ENCODE assay signal across 19 cellular contexts in the genomic region with DNA sequence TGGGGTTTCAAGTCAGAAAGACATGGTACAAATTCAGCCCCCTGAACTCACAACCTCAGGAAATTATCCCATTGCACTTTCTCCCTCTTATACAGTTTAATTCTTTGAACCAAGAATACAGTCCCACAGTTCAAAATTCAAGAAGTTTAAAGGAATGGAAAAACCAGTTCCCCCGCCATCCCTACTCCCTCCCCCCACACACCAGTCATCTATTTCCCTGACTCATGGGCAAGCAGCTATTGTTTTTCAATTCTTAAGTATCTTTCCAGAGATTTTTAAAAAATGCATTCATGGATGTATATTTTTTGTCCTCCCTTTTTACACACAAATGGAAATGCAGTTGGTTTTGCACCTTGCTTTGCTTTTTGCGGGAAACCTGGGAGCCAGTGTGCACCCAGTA. TPM values are rescaled to one million over a fixed set of nuclear protein-coding genes. Genes with fewer than 3 reads are reported as not detected.
DNase-seq lines count a peak whose midpoint lies in the region; ATAC-seq and TF ChIP-seq lines count a peak whose summit lies in the region.
"Had no signal": no experiment of that assay in that cellular context is flagged by ENCODE, and none has a peak within 500 bp of the region (broad histone marks: within the 10 kb centered on the region; RNA-seq: fewer than 3 reads in every experiment).

No MANE protein-coding gene starts in this region.

- POLR2A ChIA-PET in RWPE1 (lab: Yijun Ruan, JAX; ENCODE audit: low non-redundant PET): interaction anchor here (0.6 kb wide), 1 partner anchor 9 kb away, joined by 12 read pairs; no protein-coding TSS in a partner anchor

- no peak overlapping the region for H3K27ac ChIP-seq in GM23338 (ENCODE audit: low read depth)
- no peak overlapping the region for H3K27ac ChIP-seq in RWPE1
- H3K27ac ChIP-seq in foreskin keratinocyte: no peak overlapping the region
- H3K27ac ChIP-seq in neuronal stem cell (replicated peaks; ENCODE audit: low read length): no peak overlapping the region
- H3K27ac ChIP-seq: C4-2B had no signal

- no peak for DNase-seq in GM23338 (ENCODE audit: low spot score)
- peak; percentile 19 for DNase-seq in RWPE1 (ENCODE audit: low spot score)
- no peak for DNase-seq in foreskin keratinocyte
- DNase-seq in neuronal stem cell (ENCODE audit: low spot score): no peak
- DNase-seq in GM19238 (ENCODE audit: insufficient read length, low spot score): no peak
- DNase-seq in occipital lobe (lab: John Stamatoyannopoulos, UW): no peak
- DNase-seq in activated CD4-positive, alpha-beta T cell treated with anti-CD3 and anti-CD28 coated beads, Interleukin-2, amount 10 ng/mL, durations not matched to agents 24 days and 14 days: no peak
- DNase-seq in stimulated activated CD4-positive, alpha-beta T cell treated with anti-CD3 and anti-CD28 coated beads, Interleukin-4, amount 100 ng/mL, for 1 hour: no peak
- DNase-seq: ACHN; BE2C; Caco-2; CD4-positive, alpha-beta T cell; GDM1; GOT3; H7; HFFc6; KG1 had no signal

- ATAC-seq in GM23338 (no peak), foreskin keratinocyte (peak; percentile 52)
- ATAC-seq: HCT116 had no signal

- no peaks in the 10 kb centered on the region; the same call in 1 of the 2 replicates for H4K20me1 ChIP-seq in GM23338 (replicated peaks; ENCODE audit: insufficient read depth)

- no peak overlapping the region for H3K18ac ChIP-seq in neuronal stem cell (ENCODE audit: low read length)

- H3K79me2 ChIP-seq in GM23338 (replicated peaks; ENCODE audit: insufficient read depth): no peaks in the 10 kb centered on the region

- H3K4me2 ChIP-seq in GM23338: no peak overlapping the region
- no peak overlapping the region for H3K4me2 ChIP-seq in neuronal stem cell (ENCODE audit: insufficient read depth, low read length, poor library complexity, severe bottlenecking)

- H3K27me3 Mint-ChIP-seq in GM23338 (ENCODE audit: insufficient read depth, low read depth, poor library complexity): peaks cover 17% of the 10 kb centered on the region
- no peaks in the 10 kb centered on the region for H3K27me3 Mint-ChIP-seq in activated CD4-positive, alpha-beta T cell treated with anti-CD3 and anti-CD28 coated beads, Interleukin-2, amount 10 ng/mL, durations not matched to agents 24 days and 14 days
- H3K27me3 Mint-ChIP-seq: CD4-positive, alpha-beta T cell had no signal

- H3K4me3 Mint-ChIP-seq in GM23338: peak overlapping the region; percentile 50; the same call in 1 of the 3 replicates
- H3K4me3 Mint-ChIP-seq in activated CD4-positive, alpha-beta T cell treated with anti-CD3 and anti-CD28 coated beads, Interleukin-2, amount 10 ng/mL, durations not matched to agents 24 days and 14 days: no peak overlapping the region
- H3K4me3 Mint-ChIP-seq: CD4-positive, alpha-beta T cell; HFFc6 had no signal

- H3K4ac ChIP-seq in neuronal stem cell (ENCODE audit: low read length): no peak overlapping the region

- no peak overlapping the region for H2BK15ac ChIP-seq in neuronal stem cell (ENCODE audit: low read length)

- no peak overlapping the region for H2BK120ac ChIP-seq in neuronal stem cell (ENCODE audit: low read depth, low read length)

- no peak for TF ChIP-seq CTCF in GM23338 (conservative IDR thresholded peaks at IDR 0.05; ENCODE audit: low read depth in 2 of 2)
- TF ChIP-seq CTCF in RWPE1 (conservative IDR thresholded peaks at IDR 0.05; ENCODE audit: low read depth): no peak
- TF ChIP-seq CTCF in foreskin keratinocyte (conservative IDR thresholded peaks at IDR 0.05): no peak

- H4K8ac ChIP-seq in neuronal stem cell (ENCODE audit: low read depth, low read length): no peak overlapping the region

- H3K36me3 Mint-ChIP-seq in GM23338 (ENCODE audit: low read depth): no peaks in the 10 kb centered on the region
- peaks cover 3% of the 10 kb centered on the region for H3K36me3 Mint-ChIP-seq in activated CD4-positive, alpha-beta T cell treated with anti-CD3 and anti-CD28 coated beads, Interleukin-2, amount 10 ng/mL, durations not matched to agents 24 days and 14 days (ENCODE audit: low read depth)

- H3K36me3 ChIP-seq in GM23338 (ENCODE audit: insufficient read depth): no peaks in the 10 kb centered on the region
- H3K36me3 ChIP-seq in neuronal stem cell (replicated peaks in 1 of 2; ENCODE audit: control insufficient read depth in 2 of 2, insufficient read depth in 2 of 2, low read length in 2 of 2): peaks cover 0 to under 1% of the 10 kb centered on the region in 2 donors
- H3K36me3 ChIP-seq: BE2C had no signal

- no peak overlapping the region for H2BK12ac ChIP-seq in neuronal stem cell (ENCODE audit: low read length)

- no peak overlapping the region for H2BK5ac ChIP-seq in neuronal stem cell (ENCODE audit: low read length)

- CTCF ChIA-PET in RWPE1 (lab: Yijun Ruan, JAX): interaction anchor here (0.5 kb wide), 1 partner anchor 1064 kb away, joined by 3 read pairs; no protein-coding TSS in a partner anchor

- no peaks in the 10 kb centered on the region for H3K9me3 Mint-ChIP-seq in GM23338
- H3K9me3 Mint-ChIP-seq in activated CD4-positive, alpha-beta T cell treated with anti-CD3 and anti-CD28 coated beads, Interleukin-2, amount 10 ng/mL, durations not matched to agents 24 days and 14 days: no peaks in the 10 kb centered on the region
- H3K9me3 Mint-ChIP-seq: CD4-positive, alpha-beta T cell; HFFc6 had no signal

- H3K9me2 ChIP-seq in GM23338 (ENCODE audit: insufficient read depth): no peaks in the 10 kb centered on the region; the same call in 1 of the 2 replicates

- H3K9me3 ChIP-seq in neuronal stem cell (replicated peaks in 1 of 2; ENCODE audit: control insufficient read depth in 2 of 2, insufficient read depth in 1 of 2, low read depth in 1 of 2, low read length in 2 of 2): peaks cover 0 to 1% of the 10 kb centered on the region in 2 donors
- H3K9me3 ChIP-seq: BE2C, Caco-2 had no signal

- H3K23ac ChIP-seq in neuronal stem cell (ENCODE audit: low read depth, low read length, poor library complexity): no peak overlapping the region

- no peaks in the 10 kb centered on the region for H3F3A ChIP-seq in GM23338 (replicated peaks; ENCODE audit: low read depth)

- H3K27ac Mint-ChIP-seq in GM23338: peak overlapping the region; percentile 87; the same call in 1 of the 2 replicates
- H3K27ac Mint-ChIP-seq in activated CD4-positive, alpha-beta T cell treated with anti-CD3 and anti-CD28 coated beads, Interleukin-2, amount 10 ng/mL, durations not matched to agents 24 days and 14 days: no peak overlapping the region
- H3K27ac Mint-ChIP-seq: CD4-positive, alpha-beta T cell; HFFc6 had no signal

- intact Hi-C loops in activated CD4-positive, alpha-beta T cell treated with anti-CD3 and anti-CD28 coated beads, Interleukin-2, amount 10 ng/mL, durations not matched to agents 24 days and 14 days (cut with micrococcal nuclease): no loop called here

- H4K91ac ChIP-seq in neuronal stem cell (ENCODE audit: low read depth, low read length, poor library complexity): no peak overlapping the region

- no peaks in the 10 kb centered on the region for H3K79me1 ChIP-seq in neuronal stem cell (ENCODE audit: low read depth, low read length)

- H3K4me1 ChIP-seq in GM23338 (ENCODE audit: insufficient read depth) (peaks cover 21% of the 10 kb centered on the region), foreskin keratinocyte (no peaks in the 10 kb centered on the region), neuronal stem cell (ENCODE audit: control insufficient read depth in 2 of 2, insufficient read depth in 1 of 2, low read depth in 1 of 2, low read length in 2 of 2) (peaks cover 4 to 15% of the 10 kb centered on the region in 2 donors)
- H3K4me1 ChIP-seq: BE2C, Caco-2 had no signal

- no peak overlapping the region for H3K14ac ChIP-seq in neuronal stem cell (ENCODE audit: low read length)

- no CpG with 5 or more reads among the region's 2 CpGs for WGBS in neuronal stem cell (ENCODE audit: extremely low coverage in 2 of 2, insufficient read length in 2 of 2, insufficient replicate concordance in 1 of 2), 2 donors

- 0 out of 2 replicates have a peak overlapping the region, but pooled peaks have one; percentile 6 for H2AFZ ChIP-seq in GM23338
- peak overlapping the region; percentile 54 for H2AFZ ChIP-seq in neuronal stem cell (ENCODE audit: low read length)

- H3K27me3 ChIP-seq in GM23338 (ENCODE audit: insufficient read depth) (no peaks in the 10 kb centered on the region), foreskin keratinocyte (no peaks in the 10 kb centered on the region), neuronal stem cell (ENCODE audit: control insufficient read depth in 3 of 3, insufficient read depth in 3 of 3, low read depth in 1 of 3, low read length in 3 of 3) (no peaks in the 10 kb centered on the region)
- H3K27me3 ChIP-seq: BE2C had no signal

- H3K4me1 Mint-ChIP-seq in GM23338: peaks cover 32% of the 10 kb centered on the region
- H3K4me1 Mint-ChIP-seq in activated CD4-positive, alpha-beta T cell treated with anti-CD3 and anti-CD28 coated beads, Interleukin-2, amount 10 ng/mL, durations not matched to agents 24 days and 14 days: peaks cover 2% of the 10 kb centered on the region

- H3K4me3 ChIP-seq in GM23338: no peak overlapping the region
- no peak overlapping the region for H3K4me3 ChIP-seq in neuronal stem cell (ENCODE audit: low read length in 2 of 2)

- no peak overlapping the region for H3K9ac ChIP-seq in neuronal stem cell (ENCODE audit: low read depth, low read length, poor library complexity)

- no peak overlapping the region for H2AK5ac ChIP-seq in neuronal stem cell (ENCODE audit: low read depth, low read length)

TF ChIP-seq in GM23338, 12 proteins besides CTCF, POLR2A, EP300 and RAD21 (continues in another document):
- TF ChIP-seq ZNF114 (CRISPR knock-in tag; IDR thresholded peaks at IDR 0.05): no peak
- TF ChIP-seq POLR2AphosphoS5 (IDR thresholded peaks at IDR 0.05; ENCODE audit: low read depth): no peak

RNA-seq across cellular contexts. Expression of a gene that starts 7.3 kb away (rescaled TPM):
- 0.74 and 3.9 TPM in 2 replicates for total RNA-seq in GM23338 (2014; rRNA removed; shearing (Covaris generic))
- polyA plus RNA-seq in GM23338 (2016; fragmentation: Nextera tagmentation; extraction: Ambion mirVana) (5.8 and 5.9 TPM in 2 replicates), foreskin keratinocyte (2.0 and 4.4 TPM in 2 replicates)
- total RNA-seq in foreskin keratinocyte (1.6 and 4.3 TPM in 2 replicates), occipital lobe (not detected)
- 15.6 TPM for polyA plus RNA-seq in neuronal stem cell (2013, experiment 1 of 2)
- polyA plus RNA-seq in neuronal stem cell (2013, experiment 2 of 2): 24.8 TPM
- total RNA-seq in activated CD4-positive, alpha-beta T cell treated with anti-CD3 and anti-CD28 coated beads, Interleukin-2, amount 10 ng/mL, durations not matched to agents 24 days and 14 days: 4.9 and 7.9 TPM in 2 replicates
- total RNA-seq: HFFc6 had no signal

RNA-seq across cellular contexts. Expression of a gene that starts 15.5 kb away (rescaled TPM):
- total RNA-seq in GM23338 (2014; rRNA removed; shearing (Covaris generic)): 23.7 and 30.2 TPM in 2 replicates
- polyA plus RNA-seq in GM23338 (2016; fragmentation: Nextera tagmentation; extraction: Ambion mirVana) (9.7 and 10.0 TPM in 2 replicates), foreskin keratinocyte (11.9 and 12.3 TPM in 2 replicates)
- total RNA-seq in foreskin keratinocyte (16.8 and 18.6 TPM in 2 replicates), occipital lobe (8.3 TPM)
- 15.7 TPM for polyA plus RNA-seq in neuronal stem cell (2013, experiment 1 of 2)
- 15.3 TPM for polyA plus RNA-seq in neuronal stem cell (2013, experiment 2 of 2)
- 65.7 and 69.3 TPM in 2 replicates for total RNA-seq in activated CD4-positive, alpha-beta T cell treated with anti-CD3 and anti-CD28 coated beads, Interleukin-2, amount 10 ng/mL, durations not matched to agents 24 days and 14 days
